Comparison of ENCODE assay signal across 13 cellular contexts in genomic region chr15:80275946-80276345, GRCh38.
A peak's percentile ranks its signal among the peaks of the same experiment; 100 is the strongest.
DNase-seq lines count a peak whose midpoint lies in the region.
"Had no signal": no experiment of that assay in that cellular context is flagged by ENCODE, and none has a peak within 500 bp of the region (broad histone marks: within the 10 kb centered on the region; RNA-seq: fewer than 3 reads in every experiment).

No MANE protein-coding gene starts in this region.

- DNase-seq in AG08396 (ENCODE audit: low spot score) (peak; percentile 55), GM03348 (ENCODE audit: low spot score) (peak; percentile 31), NCI-H524 treated with DMSO at 0.1 percent for 48 hours (lab: John Stamatoyannopoulos, UW) (peak; percentile 46), fibroblast of gingiva (ENCODE audit: low read depth) (peak; percentile 12), middle frontal gyrus (ENCODE audit: extremely low spot score, low spot score) (no peak), NCI-H1105 treated with DMSO at 0.1 percent for 48 hours (lab: John Stamatoyannopoulos, UW) (no peak), SHP77 treated with DMSO at 0.1 percent for 48 hours (lab: John Stamatoyannopoulos, UW) (no peak)
- no peak for DNase-seq in activated CD4-positive, alpha-beta T cell treated with anti-CD3 and anti-CD28 coated beads for 4 hours
- DNase-seq: activated CD8-positive, alpha-beta memory T cell treated with anti-CD3 and anti-CD28 coated beads, Interleukin-2, amount 50 U/mL, for 48 hours; left cardiac atrium; NCI-H1436 treated with DMSO at 0.1 percent for 48 hours; right cardiac atrium; RPMI8226 had no signal

Comparison
In these comparisons a context has a peak if more than half of its experiments do, and no peak if none do; other contexts are left out.
1. DNase-seq: peak in AG08396 (single experiment), GM03348 (single experiment), NCI-H524 treated with DMSO at 0.1 percent for 48 hours (single experiment) and fibroblast of gingiva (single experiment); none in middle frontal gyrus (single experiment), NCI-H1105 treated with DMSO at 0.1 percent for 48 hours (single experiment), activated CD4-positive, alpha-beta T cell treated with anti-CD3 and anti-CD28 coated beads for 4 hours (0 of 2) and SHP77 treated with DMSO at 0.1 percent for 48 hours (single experiment).